Comparison of ENCODE assay signal across 2 cellular contexts in the genomic region with DNA sequence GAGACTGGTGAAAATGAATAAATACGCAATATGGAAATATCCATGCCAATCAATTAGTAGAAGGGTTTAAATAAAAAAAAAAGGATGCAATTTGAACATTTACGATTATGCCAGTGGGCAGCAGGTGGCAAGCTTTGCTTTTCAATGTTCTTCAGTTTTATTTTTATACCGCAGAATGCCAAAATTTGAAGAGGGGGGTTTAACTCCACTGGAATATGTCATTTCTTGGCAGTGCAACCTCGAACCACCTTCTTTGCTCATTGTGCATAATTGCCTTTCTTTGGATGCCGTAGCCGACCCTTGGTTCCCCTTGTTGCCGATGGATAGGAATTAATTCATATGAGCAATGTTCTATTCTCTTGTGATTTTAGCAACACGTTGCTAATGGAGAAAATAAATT.
TF ChIP-seq lines count a peak whose summit lies in the region.

No MANE protein-coding gene starts in this region.

TF ChIP-seq in endothelial cell of umbilical vein, 7 proteins besides CTCF, POLR2A, EP300 and RAD21 (continued from another document):
- TF ChIP-seq JUN (IDR thresholded peaks at IDR 0.05; ENCODE audit: borderline replicate concordance, insufficient read depth, insufficient read length, low read depth), result no peak
TF ChIP-seq in endothelial cell of umbilical vein: peak in this region for 0.

TF ChIP-seq in WTC11, 78 proteins besides CTCF, POLR2A, EP300 and RAD21:
- TF ChIP-seq, protein P1, sequence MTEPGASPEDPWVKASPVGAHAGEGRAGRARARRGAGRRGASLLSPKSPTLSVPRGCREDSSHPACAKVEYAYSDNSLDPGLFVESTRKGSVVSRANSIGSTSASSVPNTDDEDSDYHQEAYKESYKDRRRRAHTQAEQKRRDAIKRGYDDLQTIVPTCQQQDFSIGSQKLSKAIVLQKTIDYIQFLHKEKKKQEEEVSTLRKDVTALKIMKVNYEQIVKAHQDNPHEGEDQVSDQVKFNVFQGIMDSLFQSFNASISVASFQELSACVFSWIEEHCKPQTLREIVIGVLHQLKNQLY (CRISPR knock-in tag; IDR thresholded peaks at IDR 0.05), result no peak
- no peak for TF ChIP-seq FOXP1 (CRISPR knock-in tag; IDR thresholded peaks at IDR 0.05; ENCODE audit: borderline replicate concordance)
- TF ChIP-seq, protein P2, sequence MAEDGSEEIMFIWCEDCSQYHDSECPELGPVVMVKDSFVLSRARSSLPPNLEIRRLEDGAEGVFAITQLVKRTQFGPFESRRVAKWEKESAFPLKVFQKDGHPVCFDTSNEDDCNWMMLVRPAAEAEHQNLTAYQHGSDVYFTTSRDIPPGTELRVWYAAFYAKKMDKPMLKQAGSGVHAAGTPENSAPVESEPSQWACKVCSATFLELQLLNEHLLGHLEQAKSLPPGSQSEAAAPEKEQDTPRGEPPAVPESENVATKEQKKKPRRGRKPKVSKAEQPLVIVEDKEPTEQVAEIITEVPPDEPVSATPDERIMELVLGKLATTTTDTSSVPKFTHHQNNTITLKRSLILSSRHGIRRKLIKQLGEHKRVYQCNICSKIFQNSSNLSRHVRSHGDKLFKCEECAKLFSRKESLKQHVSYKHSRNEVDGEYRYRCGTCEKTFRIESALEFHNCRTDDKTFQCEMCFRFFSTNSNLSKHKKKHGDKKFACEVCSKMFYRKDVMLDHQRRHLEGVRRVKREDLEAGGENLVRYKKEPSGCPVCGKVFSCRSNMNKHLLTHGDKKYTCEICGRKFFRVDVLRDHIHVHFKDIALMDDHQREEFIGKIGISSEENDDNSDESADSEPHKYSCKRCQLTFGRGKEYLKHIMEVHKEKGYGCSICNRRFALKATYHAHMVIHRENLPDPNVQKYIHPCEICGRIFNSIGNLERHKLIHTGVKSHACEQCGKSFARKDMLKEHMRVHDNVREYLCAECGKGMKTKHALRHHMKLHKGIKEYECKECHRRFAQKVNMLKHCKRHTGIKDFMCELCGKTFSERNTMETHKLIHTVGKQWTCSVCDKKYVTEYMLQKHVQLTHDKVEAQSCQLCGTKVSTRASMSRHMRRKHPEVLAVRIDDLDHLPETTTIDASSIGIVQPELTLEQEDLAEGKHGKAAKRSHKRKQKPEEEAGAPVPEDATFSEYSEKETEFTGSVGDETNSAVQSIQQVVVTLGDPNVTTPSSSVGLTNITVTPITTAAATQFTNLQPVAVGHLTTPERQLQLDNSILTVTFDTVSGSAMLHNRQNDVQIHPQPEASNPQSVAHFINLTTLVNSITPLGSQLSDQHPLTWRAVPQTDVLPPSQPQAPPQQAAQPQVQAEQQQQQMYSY (CRISPR knock-in tag; IDR thresholded peaks at IDR 0.05), result no peak
TF ChIP-seq in WTC11: peak in this region for 0.
